7 cellular contexts compared by ENCODE assay signal in the genomic region with DNA sequence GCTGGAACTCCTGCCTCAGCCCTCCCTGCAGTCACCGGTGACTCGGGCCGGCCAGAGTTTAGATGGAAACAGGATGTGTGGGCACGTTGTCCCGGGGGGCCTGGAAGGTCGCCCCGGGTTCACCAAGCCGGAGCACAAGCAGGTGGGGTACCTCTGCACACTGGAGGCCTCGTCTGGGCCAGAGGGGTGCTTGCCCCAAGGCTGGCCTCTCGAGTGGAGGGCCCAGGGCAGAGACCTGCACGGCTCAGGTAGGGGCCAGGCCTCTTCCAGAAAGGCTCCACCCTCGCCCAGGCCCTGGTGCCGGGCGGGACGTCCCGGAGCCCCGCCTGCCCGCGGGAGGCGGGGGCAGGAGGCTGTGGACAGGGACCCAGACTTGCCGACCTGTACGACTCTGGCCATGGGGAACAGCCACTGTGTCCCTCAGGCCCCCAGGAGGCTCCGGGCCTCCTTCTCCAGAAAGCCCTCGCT. TPM values are rescaled to one million over a fixed set of nuclear protein-coding genes. Genes with fewer than 3 reads are reported as not detected.
A peak's percentile ranks its signal among the peaks of the same experiment; 100 is the strongest.
DNase-seq lines count a peak whose midpoint lies in the region; ATAC-seq, FAIRE-seq and TF ChIP-seq lines count a peak whose summit lies in the region.

A gene with protein sequence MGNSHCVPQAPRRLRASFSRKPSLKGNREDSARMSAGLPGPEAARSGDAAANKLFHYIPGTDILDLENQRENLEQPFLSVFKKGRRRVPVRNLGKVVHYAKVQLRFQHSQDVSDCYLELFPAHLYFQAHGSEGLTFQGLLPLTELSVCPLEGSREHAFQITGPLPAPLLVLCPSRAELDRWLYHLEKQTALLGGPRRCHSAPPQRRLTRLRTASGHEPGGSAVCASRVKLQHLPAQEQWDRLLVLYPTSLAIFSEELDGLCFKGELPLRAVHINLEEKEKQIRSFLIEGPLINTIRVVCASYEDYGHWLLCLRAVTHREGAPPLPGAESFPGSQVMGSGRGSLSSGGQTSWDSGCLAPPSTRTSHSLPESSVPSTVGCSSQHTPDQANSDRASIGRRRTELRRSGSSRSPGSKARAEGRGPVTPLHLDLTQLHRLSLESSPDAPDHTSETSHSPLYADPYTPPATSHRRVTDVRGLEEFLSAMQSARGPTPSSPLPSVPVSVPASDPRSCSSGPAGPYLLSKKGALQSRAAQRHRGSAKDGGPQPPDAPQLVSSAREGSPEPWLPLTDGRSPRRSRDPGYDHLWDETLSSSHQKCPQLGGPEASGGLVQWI (plus strand): TSS at position 348 of the 468 bp plus-strand sequence. CDS start 50 bp downstream, at position 398.

- peaks cover 0 to 10% (median 3%) of the 10 kb centered on the region in 4 donors for H3K27me3 ChIP-seq in pancreas

- H3K4me3 ChIP-seq in fibroblast of villous mesenchyme (ENCODE audit: low read depth, low read length), result peak within 1 kb of the TSS; percentile 72
- H3K4me3 ChIP-seq in pancreas, result peak within 1 kb of the TSS; percentile 34 to 76 (median 66)

- FAIRE-seq in pancreas (lab: Jason Lieb, UNC), result no peak

- TF ChIP-seq CTCF in VCaP (conservative IDR thresholded peaks at IDR 0.05) (no peak), fibroblast of villous mesenchyme (IDR thresholded peaks at IDR 0.05; ENCODE audit: insufficient read depth, low read depth, low read length) (no peak), pancreas (IDR thresholded peaks at IDR 0.05) (no peak)

- H3K9me3 ChIP-seq in pancreas, result no peaks in the 10 kb centered on the region

- ATAC-seq in GM18502 (IDR thresholded peaks at IDR 0.05; ENCODE audit: poor library complexity, unreplicated experiment), result peak; percentile 45
- peak; percentile 4 for ATAC-seq in HG03097 (IDR thresholded peaks at IDR 0.05; ENCODE audit: low FRiP score, unreplicated experiment)
- ATAC-seq in pancreas, result peak; percentile 72 to 90 (median 82)

- WGBS in pancreas, 2 donors, result 13 to 20% methylated on average over 21 to 23 of the region's 24 CpGs

- peaks cover 0 to 9% (median 3%) of the 10 kb centered on the region in 3 donors for H3K4me1 ChIP-seq in pancreas

- intact Hi-C loops in pancreas (cut with DNase I), result no loop called here

- no peaks in the 10 kb centered on the region for H3K36me3 ChIP-seq in pancreas

- DNase-seq in fibroblast of villous mesenchyme (ENCODE audit: low read depth) (peak; percentile 31), pancreas (peak in 4 of 6 donors; percentile 51 to 83 (median 68)), NCI-H748 (lab: John Stamatoyannopoulos, UW; ENCODE audit: unreplicated experiment) (no peak), NCI-H1436 (lab: John Stamatoyannopoulos, UW) (no peak)

- peak within 1 kb of the TSS; percentile 89 for H3K27ac ChIP-seq in VCaP
- peak within 1 kb of the TSS; percentile 31 to 89 (median 68) for H3K27ac ChIP-seq in pancreas

RNA-seq across cellular contexts. Expression of the gene that starts here (rescaled TPM):
- 1.7 and 1.9 TPM in 2 replicates for total RNA-seq in fibroblast of villous mesenchyme
- 1 to 10 TPM in 2 of 6 donors, under 1 TPM in 4; 0.16 to 1.5 (median 0.40) TPM for total RNA-seq in pancreas
- 1 to 10 TPM in 1 of 2 donors, under 1 TPM in 1; 0.52 to 2.8 TPM for polyA plus RNA-seq in pancreas

Comparison
In these comparisons a context has a peak if more than half of its experiments do, and no peak if none do; other contexts are left out.
1. ATAC-seq: peak in every context shown above with its lines; median percentile 82 in pancreas; 45 in GM18502; 4 in HG03097.
2. DNase-seq: peak in fibroblast of villous mesenchyme (single experiment) and pancreas (4 of 6); none in NCI-H748 (single experiment) and NCI-H1436 (single experiment).